ENCODE assay signal across 16 cellular contexts in genomic region chr20:58478141-58478805, GRCh38. TPM values are rescaled to one million over a fixed set of nuclear protein-coding genes. Genes with fewer than 3 reads are reported as not detected.
"Had no signal": no experiment of that assay in that cellular context is flagged by ENCODE, and none has a peak within 500 bp of the region (broad histone marks: within the 10 kb centered on the region; RNA-seq: fewer than 3 reads in every experiment).

No MANE protein-coding gene starts in this region.

- ATAC-seq: natural killer cell; stimulated activated naive B cell treated with anti-CD40 and anti-IgM and Interleukin-4, amounts not matched to agents 10 μg/mL and 1 μg/mL and 100 μg/mL, for 72 hours had no signal

- H3K4me3 Mint-ChIP-seq: activated B cell treated with CpG ODN at 0.5 μM for 24 hours; activated naive CD8-positive, alpha-beta T cell treated with anti-CD3 and anti-CD28 coated beads for 36 hours; brain; natural killer cell; stimulated activated naive B cell treated with anti-CD40 and anti-IgM and Interleukin-4, amounts not matched to agents 10 μg/mL and 1 μg/mL and 100 μg/mL, for 72 hours; T-helper 1 cell treated with Interleukin-12 subunit alpha and Interleukin-12 subunit beta and Interleukin-4 antibody, amounts not matched to agents 30 μg/mL and 1 μg/mL, for 36 hours had no signal

- H3K27ac ChIP-seq: left ventricle myocardium inferior, neutrophil, parathyroid adenoma, tibial artery, vagina had no signal

- H3K9me3 Mint-ChIP-seq: T-helper 1 cell treated with Interleukin-12 subunit alpha and Interleukin-12 subunit beta and Interleukin-4 antibody, amounts not matched to agents 30 μg/mL and 1 μg/mL, for 36 hours had no signal

- H3K4me1 ChIP-seq: left ventricle myocardium inferior, parathyroid adenoma, tibial artery had no signal

- H3K27me3 Mint-ChIP-seq: brain had no signal

- H3K36me3 Mint-ChIP-seq: natural killer cell had no signal

- H3K27me3 ChIP-seq: tibial artery, vagina had no signal

- H3K27ac Mint-ChIP-seq: activated B cell treated with CpG ODN at 0.5 μM for 24 hours; activated naive CD8-positive, alpha-beta T cell treated with anti-CD3 and anti-CD28 coated beads for 36 hours; brain; natural killer cell; stimulated activated naive B cell treated with anti-CD40 and anti-IgM and Interleukin-4, amounts not matched to agents 10 μg/mL and 1 μg/mL and 100 μg/mL, for 72 hours; T-helper 1 cell treated with Interleukin-12 subunit alpha and Interleukin-12 subunit beta and Interleukin-4 antibody, amounts not matched to agents 30 μg/mL and 1 μg/mL, for 36 hours had no signal

- H3K4me1 Mint-ChIP-seq: activated B cell treated with CpG ODN at 0.5 μM for 24 hours; natural killer cell; stimulated activated naive B cell treated with anti-CD40 and anti-IgM and Interleukin-4, amounts not matched to agents 10 μg/mL and 1 μg/mL and 100 μg/mL, for 72 hours had no signal

- DNase-seq: activated B cell treated with CpG ODN at 0.5 μM for 24 hours; activated CD4-positive, alpha-beta T cell treated with anti-CD3 and anti-CD28 coated beads for 48 hours; activated naive CD8-positive, alpha-beta T cell treated with anti-CD3 and anti-CD28 coated beads for 36 hours; cortex of kidney; effector CD4-positive, alpha-beta T cell; left ventricle myocardium inferior; mesenchymal stem cell; natural killer cell; stimulated activated CD4-positive, alpha-beta T cell treated with anti-CD3 and anti-CD28 coated beads, Interleukin-2, amount 100 ng/mL, for 48 hours; stimulated activated naive B cell treated with anti-CD40 and anti-IgM and Interleukin-4, amounts not matched to agents 10 μg/mL and 1 μg/mL and 100 μg/mL, for 72 hours; tibial artery had no signal

RNA-seq across cellular contexts. Expression of gene APCDD1L, which starts 36.9 kb away (rescaled TPM):
- total RNA-seq: activated B cell treated with CpG ODN at 0.5 μM for 24 hours; activated naive CD8-positive, alpha-beta T cell treated with anti-CD3 and anti-CD28 coated beads for 36 hours; natural killer cell had no signal
